Comparison of ENCODE assay signal across 1 cellular context in the genomic region with DNA sequence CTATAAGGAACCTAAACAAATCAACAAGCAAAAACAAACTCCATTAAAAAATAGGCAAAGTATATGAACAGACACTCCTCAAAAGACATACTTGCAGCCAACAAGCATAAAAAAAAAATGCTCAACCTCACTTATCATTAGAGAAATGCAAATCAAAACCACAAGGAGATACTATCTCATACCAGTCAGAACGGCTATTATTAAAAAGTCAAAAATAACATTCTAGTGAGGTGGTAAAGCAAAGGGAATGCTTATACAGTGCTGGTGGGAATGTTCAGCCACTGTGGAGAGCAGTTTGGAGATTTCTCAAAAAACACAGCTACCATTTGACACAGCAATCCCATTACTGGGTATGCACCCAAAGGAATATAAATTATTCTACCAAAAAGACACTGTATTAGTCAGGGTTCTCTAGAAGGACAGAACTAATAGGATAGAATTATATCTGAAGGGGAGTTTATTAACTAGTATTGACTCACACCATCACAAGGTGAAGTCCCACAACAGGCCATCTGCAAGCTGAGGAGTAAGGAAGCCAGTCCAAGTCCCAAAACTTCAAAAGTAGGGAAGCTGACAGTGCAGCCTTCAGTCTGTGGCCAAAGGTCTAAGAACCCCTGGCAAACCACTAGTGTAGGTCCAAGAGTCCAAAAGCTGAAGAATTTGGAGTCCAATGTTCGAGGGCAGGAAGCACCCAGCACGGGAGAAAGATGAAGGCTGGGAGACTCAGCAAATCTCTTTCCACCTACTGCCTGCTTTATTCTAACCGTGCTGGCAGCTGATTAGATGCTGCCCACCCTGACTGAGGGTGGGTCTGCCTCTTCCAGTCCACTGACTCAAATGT.
A peak's percentile ranks its signal among the peaks of the same experiment; 100 is the strongest.
TF ChIP-seq lines count a peak whose summit lies in the region.

No MANE protein-coding gene starts in this region.

TF ChIP-seq in SK-N-SH, 30 proteins besides CTCF, POLR2A, EP300 and RAD21 (continued from another document):
- TF ChIP-seq, protein P1, sequence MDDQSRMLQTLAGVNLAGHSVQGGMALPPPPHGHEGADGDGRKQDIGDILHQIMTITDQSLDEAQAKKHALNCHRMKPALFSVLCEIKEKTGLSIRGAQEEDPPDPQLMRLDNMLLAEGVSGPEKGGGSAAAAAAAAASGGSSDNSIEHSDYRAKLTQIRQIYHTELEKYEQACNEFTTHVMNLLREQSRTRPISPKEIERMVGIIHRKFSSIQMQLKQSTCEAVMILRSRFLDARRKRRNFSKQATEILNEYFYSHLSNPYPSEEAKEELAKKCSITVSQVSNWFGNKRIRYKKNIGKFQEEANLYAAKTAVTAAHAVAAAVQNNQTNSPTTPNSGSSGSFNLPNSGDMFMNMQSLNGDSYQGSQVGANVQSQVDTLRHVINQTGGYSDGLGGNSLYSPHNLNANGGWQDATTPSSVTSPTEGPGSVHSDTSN (IDR thresholded peaks at IDR 0.05), result peak; percentile 60
- TF ChIP-seq YY1 (IDR thresholded peaks at IDR 0.05; ENCODE audit: low read depth) (no peak), USF1 (IDR thresholded peaks at IDR 0.05; ENCODE audit: borderline replicate concordance, low read depth) (no peak), RFX5 (IDR thresholded peaks at IDR 0.05; ENCODE audit: low read length) (no peak), RXRA (IDR thresholded peaks at IDR 0.05; ENCODE audit: borderline replicate concordance, low read depth) (no peak), MXI1 (IDR thresholded peaks at IDR 0.05; ENCODE audit: low read depth, low read length) (no peak), TAF1 (IDR thresholded peaks at IDR 0.05; ENCODE audit: borderline replicate concordance, low read depth, low read length) (no peak), FOSL2 (IDR thresholded peaks at IDR 0.05; ENCODE audit: borderline replicate concordance, low read depth) (no peak; the same call in 1 of the 2 replicates), TEAD4 (IDR thresholded peaks at IDR 0.05; ENCODE audit: borderline replicate concordance, insufficient read depth) (peak; percentile 34; the same call in 1 of the 2 replicates), NFIC (IDR thresholded peaks at IDR 0.05; ENCODE audit: borderline replicate concordance) (no peak; the same call in 1 of the 2 replicates), ELF1 (IDR thresholded peaks at IDR 0.05) (no peak)
